Comparison of ENCODE assay signal across 9 cellular contexts in the genomic region with DNA sequence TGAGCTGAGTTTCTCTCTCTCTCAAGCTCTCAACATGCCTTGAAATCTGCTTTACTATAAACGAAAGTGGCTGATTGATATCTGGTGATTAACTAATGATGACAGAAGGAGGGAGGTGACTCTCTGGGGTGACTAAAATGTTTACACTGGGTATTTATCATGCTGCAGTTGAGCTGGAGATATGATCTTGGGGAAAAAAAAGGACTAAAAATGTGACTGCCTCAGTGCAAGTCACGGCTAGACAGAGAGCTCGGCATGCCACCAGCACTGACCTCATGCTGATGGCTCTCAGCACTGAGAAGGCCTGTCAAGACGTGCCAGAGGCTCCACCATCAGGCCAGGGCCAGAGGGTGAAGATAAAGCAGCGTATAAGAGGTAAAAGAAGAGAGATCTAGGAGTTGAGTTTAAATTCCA.
DNase-seq lines count a peak whose midpoint lies in the region; ATAC-seq and TF ChIP-seq lines count a peak whose summit lies in the region.
"Had no signal": no experiment of that assay in that cellular context is flagged by ENCODE, and none has a peak within 500 bp of the region (broad histone marks: within the 10 kb centered on the region; RNA-seq: fewer than 3 reads in every experiment).

No MANE protein-coding gene starts in this region.

- TF ChIP-seq POLR2A in prostate gland (IDR thresholded peaks at IDR 0.05), result no peak
- no peak for TF ChIP-seq POLR2A in spleen (IDR thresholded peaks at IDR 0.05)

- no peak for DNase-seq in GM13977 (ENCODE audit: low spot score)
- peak; percentile 60 for DNase-seq in PC-3
- DNase-seq in fibroblast of peridontal ligament (ENCODE audit: extremely low read depth), result peak; percentile 53
- peak; percentile 90 for DNase-seq in prostate gland (ENCODE audit: low spot score)
- DNase-seq in activated naive CD4-positive, alpha-beta T cell treated with anti-CD3 and anti-CD28 coated beads for 36 hours, result no peak
- no peak for DNase-seq in spleen
- DNase-seq in activated CD8-positive, alpha-beta memory T cell treated with anti-CD3 and anti-CD28 coated beads, Interleukin-2, amount 10 ng/mL, durations not matched to agents 7 days and 5 days, result no peak

- H3K4me3 Mint-ChIP-seq in activated naive CD4-positive, alpha-beta T cell treated with anti-CD3 and anti-CD28 coated beads for 36 hours, result no peak overlapping the region
- H3K4me3 Mint-ChIP-seq in activated CD8-positive, alpha-beta memory T cell treated with anti-CD3 and anti-CD28 coated beads, Interleukin-2, amount 10 ng/mL, durations not matched to agents 7 days and 5 days, result no peak overlapping the region
- H3K4me3 Mint-ChIP-seq: central memory CD8-positive, alpha-beta T cell had no signal

- intact Hi-C loops in PC-3 (cut with micrococcal nuclease), result no loop called here
- intact Hi-C loops in prostate gland (cut with DNase I), result no loop called here
- intact Hi-C loops in activated naive CD4-positive, alpha-beta T cell treated with anti-CD3 and anti-CD28 coated beads for 36 hours (cut with micrococcal nuclease), result no loop called here
- intact Hi-C loops in spleen (cut with DNase I; ENCODE audit: low total_unique reads), result no loop called here

- BruUV-seq in PC-3 (replicated peaks; lab: Mats Ljungman, UMichigan), result no TSS peak

- peak overlapping the region; percentile 29; the same call in 1 of the 2 replicates for H3K4me2 ChIP-seq in PC-3 (ENCODE audit: low read length)

- H3K27me3 ChIP-seq in PC-3 (ENCODE audit: low read length) (peaks cover 5% of the 10 kb centered on the region; the same call in 1 of the 2 replicates), prostate gland (replicated peaks; ENCODE audit: insufficient read depth) (no peaks in the 10 kb centered on the region), spleen (replicated peaks in 1 of 7) (peaks cover 0 to 3% (median 0%) of the 10 kb centered on the region in 7 donors)

- H3K9me2 ChIP-seq in PC-3 (replicated peaks; ENCODE audit: low read length), result no peaks in the 10 kb centered on the region

- CTCF ChIA-PET in PC-3 (lab: Charles Lee), result no interaction called here
- CTCF ChIA-PET in activated naive CD4-positive, alpha-beta T cell treated with anti-CD3 and anti-CD28 coated beads for 36 hours (lab: Charles Lee), result no interaction called here
- CTCF ChIA-PET in activated CD8-positive, alpha-beta memory T cell treated with anti-CD3 and anti-CD28 coated beads, Interleukin-2, amount 10 ng/mL, durations not matched to agents 7 days and 5 days (lab: Charles Lee), result interaction anchor here (0.9 to 1.5 kb wide), 2 partner anchors 14 to 128 kb away, joined by 3 to 4 read pairs; no protein-coding TSS in a partner anchor

- no peaks in the 10 kb centered on the region for H3K9me3 Mint-ChIP-seq in activated naive CD4-positive, alpha-beta T cell treated with anti-CD3 and anti-CD28 coated beads for 36 hours
- no peaks in the 10 kb centered on the region for H3K9me3 Mint-ChIP-seq in activated CD8-positive, alpha-beta memory T cell treated with anti-CD3 and anti-CD28 coated beads, Interleukin-2, amount 10 ng/mL, durations not matched to agents 7 days and 5 days (ENCODE audit: low read depth)
- H3K9me3 Mint-ChIP-seq: central memory CD8-positive, alpha-beta T cell had no signal

- H3K4me3 ChIP-seq in PC-3 (ENCODE audit: low read length) (no peak overlapping the region), prostate gland (no peak overlapping the region), spleen (no peak overlapping the region)

- H3K79me2 ChIP-seq in PC-3 (ENCODE audit: low read length), result no peaks in the 10 kb centered on the region

- no peak overlapping the region for H2AFZ ChIP-seq in PC-3 (ENCODE audit: low read length)

- TF ChIP-seq CTCF in GM13977 (IDR thresholded peaks at IDR 0.05; ENCODE audit: extremely low read depth, insufficient read depth, missing control alignments), result peak; percentile 21
- peak; percentile 45 for TF ChIP-seq CTCF in PC-3 (conservative IDR thresholded peaks at IDR 0.05; ENCODE audit: low read depth, low read length)
- TF ChIP-seq CTCF in prostate gland (IDR thresholded peaks at IDR 0.05), result peak in 1 of 4 experiments; percentile 35
- no peak for TF ChIP-seq CTCF in spleen (IDR thresholded peaks at IDR 0.05 in 8 of 11, conservative IDR thresholded peaks at IDR 0.05 in 3 of 11)

- H3K36me3 ChIP-seq in PC-3 (ENCODE audit: low read depth, low read length), result no peaks in the 10 kb centered on the region
- H3K36me3 ChIP-seq in prostate gland, result no peaks in the 10 kb centered on the region
- no peaks in the 10 kb centered on the region for H3K36me3 ChIP-seq in spleen

- peaks cover 5% of the 10 kb centered on the region; the same call in 1 of the 2 replicates for H3K4me1 ChIP-seq in PC-3 (ENCODE audit: insufficient read depth, low read length)
- H3K4me1 ChIP-seq in prostate gland (replicated peaks), result no peaks in the 10 kb centered on the region
- no peaks in the 10 kb centered on the region for H3K4me1 ChIP-seq in spleen

- POLR2A ChIA-PET in PC-3 (lab: Charles Lee; ENCODE audit: unreplicated experiment), result no interaction called here

- H3K27ac Mint-ChIP-seq in activated naive CD4-positive, alpha-beta T cell treated with anti-CD3 and anti-CD28 coated beads for 36 hours, result no peak overlapping the region
- no peak overlapping the region for H3K27ac Mint-ChIP-seq in activated CD8-positive, alpha-beta memory T cell treated with anti-CD3 and anti-CD28 coated beads, Interleukin-2, amount 10 ng/mL, durations not matched to agents 7 days and 5 days

- H3K9ac ChIP-seq in PC-3 (ENCODE audit: low read length), result no peak overlapping the region

- H3F3A ChIP-seq in PC-3 (ENCODE audit: low read length, unreplicated experiment), result no peaks in the 10 kb centered on the region

- WGBS in prostate gland, result 17% methylated on average over 5 of the region's 5 CpGs
- WGBS in spleen, 5 donors, result 28 to 53% (median 46%) methylated on average over 5 of the region's 5 CpGs

- no peaks in the 10 kb centered on the region for H4K20me1 ChIP-seq in PC-3 (ENCODE audit: low read length)

- no peaks in the 10 kb centered on the region for H3K36me3 Mint-ChIP-seq in activated naive CD4-positive, alpha-beta T cell treated with anti-CD3 and anti-CD28 coated beads for 36 hours (ENCODE audit: low read depth)
- H3K36me3 Mint-ChIP-seq in activated CD8-positive, alpha-beta memory T cell treated with anti-CD3 and anti-CD28 coated beads, Interleukin-2, amount 10 ng/mL, durations not matched to agents 7 days and 5 days, result no peaks in the 10 kb centered on the region

- peaks cover 14% of the 10 kb centered on the region for H3K27me3 Mint-ChIP-seq in activated naive CD4-positive, alpha-beta T cell treated with anti-CD3 and anti-CD28 coated beads for 36 hours (ENCODE audit: low read depth)
- peaks cover 44% of the 10 kb centered on the region for H3K27me3 Mint-ChIP-seq in activated CD8-positive, alpha-beta memory T cell treated with anti-CD3 and anti-CD28 coated beads, Interleukin-2, amount 10 ng/mL, durations not matched to agents 7 days and 5 days

- no peak overlapping the region for H3K27ac ChIP-seq in PC-3 (ENCODE audit: low read length)
- peak overlapping the region; percentile 47 to 48 for H3K27ac ChIP-seq in prostate gland
- no peak overlapping the region for H3K27ac ChIP-seq in spleen

- ATAC-seq in PC-3, result peak; percentile 76
- ATAC-seq in HG02610 (IDR thresholded peaks at IDR 0.05; ENCODE audit: unreplicated experiment), result no peak
- no peak for ATAC-seq in activated CD8-positive, alpha-beta memory T cell treated with anti-CD3 and anti-CD28 coated beads, Interleukin-2, amount 10 ng/mL, durations not matched to agents 7 days and 5 days

- no peaks in the 10 kb centered on the region for H3K9me3 ChIP-seq in PC-3 (ENCODE audit: low read length)
- H3K9me3 ChIP-seq in prostate gland, result no peaks in the 10 kb centered on the region
- no peaks in the 10 kb centered on the region for H3K9me3 ChIP-seq in spleen

- in situ Hi-C loops in GM13977 (cut with MboI; ENCODE audit: low pct_unique_long_range_greater_than_20kb, low sequenced_read_pairs, unreplicated experiment), result loop anchor here (25.0 kb wide), 1 partner anchor 918 kb away; no protein-coding TSS in a partner anchor

- no peaks in the 10 kb centered on the region for H3K4me1 Mint-ChIP-seq in activated naive CD4-positive, alpha-beta T cell treated with anti-CD3 and anti-CD28 coated beads for 36 hours (ENCODE audit: low read depth)
- H3K4me1 Mint-ChIP-seq in activated CD8-positive, alpha-beta memory T cell treated with anti-CD3 and anti-CD28 coated beads, Interleukin-2, amount 10 ng/mL, durations not matched to agents 7 days and 5 days, result no peaks in the 10 kb centered on the region

Comparison
In these comparisons a context has a peak if more than half of its experiments do, and no peak if none do; other contexts are left out.
1. DNase-seq: peak in PC-3 (single experiment), fibroblast of peridontal ligament (single experiment) and prostate gland (single experiment); none in GM13977 (single experiment), activated naive CD4-positive, alpha-beta T cell treated with anti-CD3 and anti-CD28 coated beads for 36 hours (single experiment), spleen (single experiment) and activated CD8-positive, alpha-beta memory T cell treated with anti-CD3 and anti-CD28 coated beads, Interleukin-2, amount 10 ng/mL, durations not matched to agents 7 days and 5 days (single experiment).
2. CTCF ChIP-seq: peak in GM13977 (single experiment) and PC-3 (single experiment); none in spleen (0 of 11).
3. H3K27ac ChIP-seq: peak in prostate gland (2 of 2); none in PC-3 (single experiment) and spleen (0 of 8).